In genomic region chr7:34928052-34928451, GRCh38 we compare ENCODE assay signal across 1 cellular context.
TF ChIP-seq lines count a peak whose summit lies in the region.

No MANE protein-coding gene starts in this region.

TF ChIP-seq in HepG2, 621 proteins besides CTCF, POLR2A, EP300 and RAD21 (continued from another document):
- TF ChIP-seq, protein P1, sequence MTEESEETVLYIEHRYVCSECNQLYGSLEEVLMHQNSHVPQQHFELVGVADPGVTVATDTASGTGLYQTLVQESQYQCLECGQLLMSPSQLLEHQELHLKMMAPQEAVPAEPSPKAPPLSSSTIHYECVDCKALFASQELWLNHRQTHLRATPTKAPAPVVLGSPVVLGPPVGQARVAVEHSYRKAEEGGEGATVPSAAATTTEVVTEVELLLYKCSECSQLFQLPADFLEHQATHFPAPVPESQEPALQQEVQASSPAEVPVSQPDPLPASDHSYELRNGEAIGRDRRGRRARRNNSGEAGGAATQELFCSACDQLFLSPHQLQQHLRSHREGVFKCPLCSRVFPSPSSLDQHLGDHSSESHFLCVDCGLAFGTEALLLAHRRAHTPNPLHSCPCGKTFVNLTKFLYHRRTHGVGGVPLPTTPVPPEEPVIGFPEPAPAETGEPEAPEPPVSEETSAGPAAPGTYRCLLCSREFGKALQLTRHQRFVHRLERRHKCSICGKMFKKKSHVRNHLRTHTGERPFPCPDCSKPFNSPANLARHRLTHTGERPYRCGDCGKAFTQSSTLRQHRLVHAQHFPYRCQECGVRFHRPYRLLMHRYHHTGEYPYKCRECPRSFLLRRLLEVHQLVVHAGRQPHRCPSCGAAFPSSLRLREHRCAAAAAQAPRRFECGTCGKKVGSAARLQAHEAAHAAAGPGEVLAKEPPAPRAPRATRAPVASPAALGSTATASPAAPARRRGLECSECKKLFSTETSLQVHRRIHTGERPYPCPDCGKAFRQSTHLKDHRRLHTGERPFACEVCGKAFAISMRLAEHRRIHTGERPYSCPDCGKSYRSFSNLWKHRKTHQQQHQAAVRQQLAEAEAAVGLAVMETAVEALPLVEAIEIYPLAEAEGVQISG (CRISPR knock-in tag; IDR thresholded peaks at IDR 0.05): peak; percentile 83
- TF ChIP-seq, protein P2, sequence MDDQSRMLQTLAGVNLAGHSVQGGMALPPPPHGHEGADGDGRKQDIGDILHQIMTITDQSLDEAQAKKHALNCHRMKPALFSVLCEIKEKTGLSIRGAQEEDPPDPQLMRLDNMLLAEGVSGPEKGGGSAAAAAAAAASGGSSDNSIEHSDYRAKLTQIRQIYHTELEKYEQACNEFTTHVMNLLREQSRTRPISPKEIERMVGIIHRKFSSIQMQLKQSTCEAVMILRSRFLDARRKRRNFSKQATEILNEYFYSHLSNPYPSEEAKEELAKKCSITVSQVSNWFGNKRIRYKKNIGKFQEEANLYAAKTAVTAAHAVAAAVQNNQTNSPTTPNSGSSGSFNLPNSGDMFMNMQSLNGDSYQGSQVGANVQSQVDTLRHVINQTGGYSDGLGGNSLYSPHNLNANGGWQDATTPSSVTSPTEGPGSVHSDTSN (CRISPR knock-in tag; IDR thresholded peaks at IDR 0.05; ENCODE audit: borderline replicate concordance): no peak
- TF ChIP-seq MTA3 (CRISPR knock-in tag; IDR thresholded peaks at IDR 0.05) (no peak), STAG1 (CRISPR knock-in tag; IDR thresholded peaks at IDR 0.05) (peak; percentile 59), TBP (CRISPR knock-in tag; IDR thresholded peaks at IDR 0.05) (no peak), SATB2 (CRISPR knock-in tag; IDR thresholded peaks at IDR 0.05) (no peak), MAFK (conservative IDR thresholded peaks at IDR 0.05 in 1 of 2, IDR thresholded peaks at IDR 0.05 in 1 of 2; ENCODE audit: low read length in 2 of 2) (no peak), RBM22 (optimal IDR thresholded peaks at IDR 0.05; ENCODE audit: low read length) (no peak), ZMYM4 (CRISPR knock-in tag; IDR thresholded peaks at IDR 0.05) (peak; percentile 52; the same call in 1 of the 2 replicates)
- TF ChIP-seq, protein P3, sequence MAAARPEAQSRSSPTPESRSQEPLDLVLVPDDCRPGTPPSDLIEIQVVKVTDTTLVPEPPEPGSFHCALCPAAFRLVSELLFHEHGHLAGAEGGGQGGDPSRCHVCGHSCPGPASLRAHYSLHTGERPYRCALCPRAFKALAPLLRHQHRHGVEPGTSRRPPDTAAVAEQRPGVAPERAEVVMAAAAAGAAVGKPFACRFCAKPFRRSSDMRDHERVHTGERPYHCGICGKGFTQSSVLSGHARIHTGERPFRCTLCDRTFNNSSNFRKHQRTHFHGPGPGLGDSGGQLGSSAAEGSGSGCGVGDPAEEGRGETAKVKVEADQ (CRISPR knock-in tag; IDR thresholded peaks at IDR 0.05; ENCODE audit: borderline replicate concordance): no peak
